Comparison of ENCODE assay signal across 12 cellular contexts in genomic region chr2:10675126-10675525, GRCh38. TPM values are rescaled to one million over a fixed set of nuclear protein-coding genes. Genes with fewer than 3 reads are reported as not detected.
"Had no signal": no experiment of that assay in that cellular context is flagged by ENCODE, and none has a peak within 500 bp of the region (broad histone marks: within the 10 kb centered on the region; RNA-seq: fewer than 3 reads in every experiment).

No MANE protein-coding gene starts in this region.

- H3K9me3 Mint-ChIP-seq: naive B cell, WTC11 had no signal

- H3K27me3 ChIP-seq: brain microvascular endothelial cell had no signal

- H3K4me3 Mint-ChIP-seq: WTC11 had no signal

- ATAC-seq: left cardiac atrium, WTC11 had no signal

- H3K4me1 Mint-ChIP-seq: WTC11 had no signal

- H3K27ac Mint-ChIP-seq: WTC11 had no signal

- H3K27me3 Mint-ChIP-seq: naive B cell had no signal

- H3K4me3 ChIP-seq: lung had no signal

- DNase-seq: activated CD4-positive, alpha-beta T cell treated with anti-CD3 and anti-CD28 coated beads for 48 hours; brain microvascular endothelial cell; hypothalamus; left cardiac atrium; naive B cell; posterior cingulate gyrus; stimulated activated CD4-positive, alpha-beta T cell treated with anti-CD3 and anti-CD28 coated beads, Interleukin-15, amount 100 ng/mL, for 24 hours; stimulated activated CD4-positive, alpha-beta T cell treated with anti-CD3 and anti-CD28 coated beads, Interleukin-4, amount 100 ng/mL, for 24 hours had no signal

RNA-seq across cellular contexts. Expression of gene ATP6V1C2, which starts 46.3 kb away (rescaled TPM):
- total RNA-seq: epithelial cell of proximal tubule; T-helper 1 cell treated with Interleukin-12 subunit alpha and Interleukin-12 subunit beta and Interleukin-4 antibody, amounts not matched to agents 30 ng/mL and 1 ng/mL, for 36 hours had no signal
